In the genomic region with DNA sequence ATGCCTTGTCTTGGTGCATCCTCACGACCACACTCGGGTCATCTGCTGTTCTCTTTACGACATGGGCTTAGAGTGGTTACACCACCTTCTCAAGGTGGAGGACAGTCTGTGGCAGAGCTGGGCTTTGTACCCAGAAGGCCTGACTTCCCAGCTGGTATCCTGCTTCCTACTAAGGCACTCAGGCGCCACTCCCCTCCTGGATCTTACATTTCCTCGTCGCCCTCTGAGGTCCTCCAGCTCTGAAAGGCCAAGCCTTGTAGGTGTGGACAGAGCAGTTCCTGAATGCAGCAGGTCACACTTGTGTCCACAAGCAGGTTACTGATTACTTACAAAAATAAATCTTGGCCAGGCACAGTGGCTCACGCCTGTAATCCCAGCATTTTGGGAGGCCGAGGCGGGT, we compare ENCODE assay signal across 1 cellular context.
TF ChIP-seq lines count a peak whose summit lies in the region.

No MANE protein-coding gene starts in this region.

TF ChIP-seq in IMR-90, 13 proteins besides CTCF, POLR2A, EP300 and RAD21:
- TF ChIP-seq, protein P1, sequence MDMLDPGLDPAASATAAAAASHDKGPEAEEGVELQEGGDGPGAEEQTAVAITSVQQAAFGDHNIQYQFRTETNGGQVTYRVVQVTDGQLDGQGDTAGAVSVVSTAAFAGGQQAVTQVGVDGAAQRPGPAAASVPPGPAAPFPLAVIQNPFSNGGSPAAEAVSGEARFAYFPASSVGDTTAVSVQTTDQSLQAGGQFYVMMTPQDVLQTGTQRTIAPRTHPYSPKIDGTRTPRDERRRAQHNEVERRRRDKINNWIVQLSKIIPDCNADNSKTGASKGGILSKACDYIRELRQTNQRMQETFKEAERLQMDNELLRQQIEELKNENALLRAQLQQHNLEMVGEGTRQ (IDR thresholded peaks at IDR 0.05; ENCODE audit: low read depth, low read length), result no peak
- TF ChIP-seq CHD1 (IDR thresholded peaks at IDR 0.05; ENCODE audit: low read depth, low read length) (no peak), MAZ (IDR thresholded peaks at IDR 0.05; ENCODE audit: borderline replicate concordance, low read depth, low read length) (no peak), FOS (IDR thresholded peaks at IDR 0.05; ENCODE audit: low read depth, low read length) (no peak), MAFK (IDR thresholded peaks at IDR 0.05; ENCODE audit: low read depth, low read length) (no peak), MXI1 (IDR thresholded peaks at IDR 0.05; ENCODE audit: borderline replicate concordance, low read depth, low read length) (no peak), RCOR1 (IDR thresholded peaks at IDR 0.05; ENCODE audit: insufficient replicate concordance, low read length) (no peak), BHLHE40 (IDR thresholded peaks at IDR 0.05; ENCODE audit: low read depth, low read length) (no peak), RFX5 (IDR thresholded peaks at IDR 0.05; ENCODE audit: low read depth, low read length) (no peak), NFE2L2 (IDR thresholded peaks at IDR 0.05; ENCODE audit: low read depth, low read length) (no peak), CEBPB (IDR thresholded peaks at IDR 0.05; ENCODE audit: low read depth, low read length) (no peak), SMC3 (IDR thresholded peaks at IDR 0.05; ENCODE audit: low read depth, low read length) (no peak)
- TF ChIP-seq, protein P2, sequence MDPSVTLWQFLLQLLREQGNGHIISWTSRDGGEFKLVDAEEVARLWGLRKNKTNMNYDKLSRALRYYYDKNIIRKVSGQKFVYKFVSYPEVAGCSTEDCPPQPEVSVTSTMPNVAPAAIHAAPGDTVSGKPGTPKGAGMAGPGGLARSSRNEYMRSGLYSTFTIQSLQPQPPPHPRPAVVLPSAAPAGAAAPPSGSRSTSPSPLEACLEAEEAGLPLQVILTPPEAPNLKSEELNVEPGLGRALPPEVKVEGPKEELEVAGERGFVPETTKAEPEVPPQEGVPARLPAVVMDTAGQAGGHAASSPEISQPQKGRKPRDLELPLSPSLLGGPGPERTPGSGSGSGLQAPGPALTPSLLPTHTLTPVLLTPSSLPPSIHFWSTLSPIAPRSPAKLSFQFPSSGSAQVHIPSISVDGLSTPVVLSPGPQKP (IDR thresholded peaks at IDR 0.05; ENCODE audit: borderline replicate concordance, low read depth, low read length), result no peak
TF ChIP-seq in IMR-90: peak in this region for 0.
